Comparison of ENCODE assay signal across 9 cellular contexts in genomic region chr1:232806071-232806510, GRCh38. TPM values are rescaled to one million over a fixed set of nuclear protein-coding genes. Genes with fewer than 3 reads are reported as not detected.
DNase-seq lines count a peak whose midpoint lies in the region; ATAC-seq, FAIRE-seq and TF ChIP-seq lines count a peak whose summit lies in the region.
"Had no signal": no experiment of that assay in that cellular context is flagged by ENCODE, and none has a peak within 500 bp of the region (broad histone marks: within the 10 kb centered on the region; RNA-seq: fewer than 3 reads in every experiment).

No MANE protein-coding gene starts in this region.

- H3K27ac ChIP-seq in GM12878 (ENCODE audit: control insufficient read depth, insufficient read depth) (peak overlapping the region; percentile 74), lower lobe of right lung (peak overlapping the region; percentile 79), upper lobe of left lung (peak overlapping the region; percentile 63 to 89 (median 83))
- H3K27ac ChIP-seq: SJSA1 had no signal

- POLR2A ChIA-PET in GM12878 (lab: Charles Lee): no interaction called here

- 20% methylated on average over 4 of the region's 4 CpGs for WGBS in GM12878 (ENCODE audit: insufficient coverage, insufficient replicate concordance, low lambda C conversion rate, missing lambda C conversion rate)
- 78 to 85% methylated on average over 4 of the region's 4 CpGs for WGBS in upper lobe of left lung, 2 donors

- peaks cover 4% of the 10 kb centered on the region; the same call in 1 of the 2 replicates for H3K79me2 ChIP-seq in GM12878 (ENCODE audit: control insufficient read depth, insufficient read depth, low read length)

- H3K4me1 ChIP-seq in GM12878 (ENCODE audit: control insufficient read depth, insufficient read depth, low read length) (peaks cover 11% of the 10 kb centered on the region), lower lobe of right lung (peaks cover 9% of the 10 kb centered on the region), upper lobe of left lung (peaks cover 6 to 26% (median 9%) of the 10 kb centered on the region in 4 donors)
- H3K4me1 ChIP-seq: SJSA1 had no signal

- H3K4me3 ChIP-seq in GM12878 (peak overlapping the region; percentile 85), lower lobe of right lung (peak overlapping the region; percentile 73), upper lobe of left lung (peak overlapping the region; percentile 48 to 68 (median 66))
- H3K4me3 ChIP-seq: SJSA1 had no signal

- RAD21 ChIA-PET in GM12878 (lab: Charles Lee; ENCODE audit: unreplicated experiment): no interaction called here

- TF ChIP-seq EP300 in GM12878 (IDR thresholded peaks at IDR 0.05; ENCODE audit: borderline replicate concordance in 1 of 2, control insufficient read depth in 1 of 2, low read depth in 2 of 2, low read length in 2 of 2) (no peak), upper lobe of left lung (IDR thresholded peaks at IDR 0.05) (no peak)

- in situ Hi-C loops in GM12878 (cut with MboI): no loop called here

- intact Hi-C loops in Right ventricle myocardium inferior (cut with DNase I) (loop anchor here (5.0 kb wide), 1 partner anchor 174 kb away; the partner anchor contains the start of gene SIPA1L2), cardiac septum (cut with DNase I) (loop anchor here (5.0 kb wide), 1 partner anchor 146 kb away; the partner anchor contains the start of gene NTPCR), GM12878 (cut with micrococcal nuclease; ENCODE audit: unreplicated experiment) (loop anchor here (5.0 kb wide), 1 partner anchor 146 kb away; the partner anchor contains the start of gene NTPCR), lower lobe of right lung (cut with DNase I) (no loop called here)

- H3K9me3 ChIP-seq in GM12878 (replicated peaks; ENCODE audit: control insufficient read depth, insufficient read depth, low read length) (no peaks in the 10 kb centered on the region), lower lobe of right lung (no peaks in the 10 kb centered on the region), upper lobe of left lung (peaks cover 0 to 3% (median 0%) of the 10 kb centered on the region in 4 donors)
- H3K9me3 ChIP-seq: SJSA1 had no signal

- H3K36me3 ChIP-seq in GM12878 (ENCODE audit: control insufficient read depth in 2 of 2, insufficient read depth in 2 of 2, low read length in 1 of 2) (no peaks in the 10 kb centered on the region), lower lobe of right lung (no peaks in the 10 kb centered on the region), upper lobe of left lung (no peaks in the 10 kb centered on the region)
- H3K36me3 ChIP-seq: SJSA1 had no signal

- no peaks in the 10 kb centered on the region for H4K20me1 ChIP-seq in GM12878 (ENCODE audit: control insufficient read depth, insufficient read depth)

- H3K27me3 ChIP-seq in GM12878 (replicated peaks in 1 of 2; ENCODE audit: control insufficient read depth in 2 of 2, insufficient read depth in 2 of 2, low read length in 1 of 2) (no peaks in the 10 kb centered on the region), lower lobe of right lung (ENCODE audit: low read depth) (no peaks in the 10 kb centered on the region), upper lobe of left lung (no peaks in the 10 kb centered on the region)
- H3K27me3 ChIP-seq: SJSA1 had no signal

- FAIRE-seq in GM12878 (lab: Jason Lieb, UNC): no peak

- SMC1A ChIA-PET in GM12878 (lab: Charles Lee; ENCODE audit: uncharacterized antibody, unreplicated experiment): no interaction called here

- H3K9ac ChIP-seq in GM12878 (ENCODE audit: control insufficient read depth, insufficient read depth, low read length): peak overlapping the region; percentile 79

- DNase-seq in Right ventricle myocardium inferior (ENCODE audit: missing footprints): no peak
- no peak for DNase-seq in cardiac septum (ENCODE audit: low spot score)
- DNase-seq in GM12878 (ENCODE audit: low read depth, low spot score): no peak
- DNase-seq in lower lobe of right lung: no peak
- no peak for DNase-seq in upper lobe of left lung
- no peak for DNase-seq in DMS114 treated with DMSO at 0.1 percent for 48 hours (lab: John Stamatoyannopoulos, UW; ENCODE audit: unreplicated experiment)
- DNase-seq in RKO (ENCODE audit: low spot score): no peak
- DNase-seq in HT-29 (ENCODE audit: low spot score): no peak

- H2AFZ ChIP-seq in GM12878 (ENCODE audit: control insufficient read depth, low read depth, low read length): peak overlapping the region; percentile 93

- peak overlapping the region; percentile 70 for H3K4me2 ChIP-seq in GM12878 (ENCODE audit: control insufficient read depth, insufficient read depth)

- ATAC-seq in Right ventricle myocardium inferior (peak; percentile 2), GM12878 (peak; percentile 8), lower lobe of right lung (no peak), upper lobe of left lung (ENCODE audit: low FRiP score in 2 of 2) (no peak)

- TF ChIP-seq RAD21 in GM12878 (IDR thresholded peaks at IDR 0.05; ENCODE audit: insufficient read depth, low read depth, low read length): no peak

- TSS peak; percentile 68 for BruUV-seq in GM12878 (replicated peaks; lab: Mats Ljungman, UMichigan)

- TF ChIP-seq POLR2A in GM12878 (IDR thresholded peaks at IDR 0.05; ENCODE audit: low read depth, low read length): no peak
- TF ChIP-seq POLR2A in upper lobe of left lung (IDR thresholded peaks at IDR 0.05): no peak

- no peak for TF ChIP-seq CTCF in GM12878 (IDR thresholded peaks at IDR 0.05 in 2 of 3, conservative IDR thresholded peaks at IDR 0.05 in 1 of 3; ENCODE audit: control insufficient read depth in 2 of 3, extremely low read depth in 1 of 3, insufficient read depth in 1 of 3, low read depth in 3 of 3, low read length in 3 of 3)
- no peak for TF ChIP-seq CTCF in lower lobe of right lung (IDR thresholded peaks at IDR 0.05)
- TF ChIP-seq CTCF in upper lobe of left lung (IDR thresholded peaks at IDR 0.05): no peak

- CTCF ChIA-PET in GM12878 (lab: Yijun Ruan, JAX): no interaction called here

TF ChIP-seq in GM12878, 131 proteins besides CTCF, POLR2A, EP300 and RAD21:
- TF ChIP-seq SPI1 (IDR thresholded peaks at IDR 0.05; ENCODE audit: borderline replicate concordance, insufficient read depth, low read depth, low read length): peak; percentile 71; the same call in 1 of the 2 replicates
- no peak for TF ChIP-seq YBX1 (IDR thresholded peaks at IDR 0.05)
- no peak for TF ChIP-seq MTA3 (IDR thresholded peaks at IDR 0.05; ENCODE audit: borderline replicate concordance, low read length)

RNA-seq across cellular contexts. Expression of gene MAP10, which starts 0.9 kb away (rescaled TPM):
- total RNA-seq in Right ventricle myocardium inferior: 3.3 TPM
- 2.3 TPM for total RNA-seq in cardiac septum
- total RNA-seq in GM12878 (2013; cell fraction: nucleolus; rRNA removed): 9.4 and 10.5 TPM in 2 replicates
- total RNA-seq in GM12878 (2014; rRNA removed): 3.9 and 4.7 TPM in 2 replicates
- 4.2 TPM in 2 replicates for total RNA-seq in GM12878 (2014; rRNA removed; fragmentation: Illumina TruSeq; extraction: Trizol)
- 4.4 and 4.7 TPM in 2 replicates for total RNA-seq in GM12878 (2021)
- 1.3 TPM for polyA plus RNA-seq in GM12878 (2011; ENCODE audit: low read depth)
- 4.3 and 5.7 TPM in 2 replicates for polyA plus RNA-seq in GM12878 (2011; rRNA removed)
- 1.6 and 2.1 TPM in 2 replicates for polyA plus RNA-seq in GM12878 (2011; cell fraction: cytosol; rRNA removed)
- 6.9 and 7.2 TPM in 2 replicates for polyA plus RNA-seq in GM12878 (2011; cell fraction: nucleus; rRNA removed)
- polyA plus RNA-seq in GM12878 (2012): 2.6 and 2.7 TPM in 2 replicates
- 5.0 and 6.3 TPM in 2 replicates for polyA plus RNA-seq in GM12878 (2014; fragmentation: Illumina TruSeq; extraction: Trizol)
- polyA plus RNA-seq in GM12878 (2014; fragmentation: Nextera tagmentation; extraction: Ambion mirVana): 1 to 10 TPM in 1 of 2 experiments, under 1 TPM in 1; 0.85 to 1.3 TPM
- 3.0 and 4.2 TPM in 2 replicates for polyA plus RNA-seq in GM12878 (2014; rRNA removed)
- polyA plus RNA-seq in GM12878 (2016; fragmentation: Nextera tagmentation; extraction: Ambion mirVana): 1 to 10 TPM; 4.5 to 5.0 TPM
- polyA minus RNA-seq in GM12878 (2011; rRNA and poly(A)+ RNA removed): 3.5 and 4.2 TPM in 2 replicates
- polyA minus RNA-seq in GM12878 (2011; cell fraction: cytosol; rRNA and poly(A)+ RNA removed): 1.8 and 2.1 TPM in 2 replicates
- polyA minus RNA-seq in GM12878 (2011; cell fraction: nucleus; rRNA and poly(A)+ RNA removed): 11.4 and 15.4 TPM in 2 replicates
- 2.6 TPM for total RNA-seq in lower lobe of right lung
- 1 to 10 TPM in 5 of 6 donors, under 1 TPM in 1; 0.78 to 4.2 (median 1.9) TPM for total RNA-seq in upper lobe of left lung
- not detected in 2 replicates for total RNA-seq in HT-29 (2014; rRNA removed; shearing (Covaris generic))
- total RNA-seq: SJSA1 had no signal

Comparison
In these comparisons a context has a peak if more than half of its experiments do, and no peak if none do; other contexts are left out.
1. ATAC-seq: peak in Right ventricle myocardium inferior (single experiment) and GM12878 (single experiment); none in lower lobe of right lung (0 of 2) and upper lobe of left lung (0 of 2).
2. Peak in every context shown above with its lines, with median percentiles within 50 percentile points of each other: H3K27ac ChIP-seq and H3K4me3 ChIP-seq.